1 cellular context compared by ENCODE assay signal in genomic region chr2:7363906-7364305, GRCh38.
TF ChIP-seq lines count a peak whose summit lies in the region.

No MANE protein-coding gene starts in this region.

TF ChIP-seq in GM12878, 131 proteins besides CTCF, POLR2A, EP300 and RAD21:
- TF ChIP-seq EED (IDR thresholded peaks at IDR 0.05; ENCODE audit: low read depth) (no peak), SMARCA5 (IDR thresholded peaks at IDR 0.05) (no peak), SMC3 (IDR thresholded peaks at IDR 0.05; ENCODE audit: borderline replicate concordance, low read length) (peak; percentile 21; the same call in 1 of the 2 replicates), CBX5 (IDR thresholded peaks at IDR 0.05; ENCODE audit: low read depth) (no peak), SPI1 (IDR thresholded peaks at IDR 0.05; ENCODE audit: borderline replicate concordance, insufficient read depth, low read depth, low read length) (no peak), ZBTB40 (IDR thresholded peaks at IDR 0.05; ENCODE audit: borderline replicate concordance) (no peak)
TF ChIP-seq in GM12878: peak in this region for 1.
